8 cellular contexts compared by ENCODE assay signal in genomic region chr17:75625813-75626486, GRCh38. TPM values are rescaled to one million over a fixed set of nuclear protein-coding genes. Genes with fewer than 3 reads are reported as not detected.
DNase-seq lines count a peak whose midpoint lies in the region; ATAC-seq and TF ChIP-seq lines count a peak whose summit lies in the region.

No MANE protein-coding gene starts in this region.

- H4K20me1 ChIP-seq in neural cell (ENCODE audit: insufficient read depth), result no peaks in the 10 kb centered on the region

- no peak for TF ChIP-seq POLR2A in Peyer's patch (IDR thresholded peaks at IDR 0.05)

- no peaks in the 10 kb centered on the region for H3K9me2 ChIP-seq in neural cell (ENCODE audit: insufficient read depth, low read length)

- H3K27me3 Mint-ChIP-seq in endothelial cell (ENCODE audit: unreplicated experiment), result peaks cover 11% of the 10 kb centered on the region

- no peak for TF ChIP-seq EP300 in neural cell (conservative IDR thresholded peaks at IDR 0.05; ENCODE audit: poor library complexity, severe bottlenecking)

- H3K9me3 ChIP-seq in Peyer's patch, result no peaks in the 10 kb centered on the region
- H3K9me3 ChIP-seq in neural cell (ENCODE audit: low read length), result no peaks in the 10 kb centered on the region

- TF ChIP-seq CTCF in GM10266 (IDR thresholded peaks at IDR 0.05; ENCODE audit: control insufficient read depth, insufficient read depth, low read depth, missing control alignments), result peak; percentile 49
- TF ChIP-seq CTCF in Peyer's patch (IDR thresholded peaks at IDR 0.05), result peak in 4 of 6 experiments; percentile 33 to 54 (median 51)
- TF ChIP-seq CTCF in endothelial cell (IDR thresholded peaks at IDR 0.05; ENCODE audit: unreplicated experiment), result peak; percentile 48
- TF ChIP-seq CTCF in neural cell (IDR thresholded peaks at IDR 0.05; ENCODE audit: poor library complexity, severe bottlenecking), result peak; percentile 55
- no peak for TF ChIP-seq CTCF in omental fat pad (IDR thresholded peaks at IDR 0.05)

- H3K4me1 ChIP-seq in Peyer's patch, result no peaks in the 10 kb centered on the region

- H3K27ac ChIP-seq in Peyer's patch, result no peak overlapping the region
- no peak overlapping the region for H3K27ac ChIP-seq in neural cell (ENCODE audit: low read length)

- H3K9me3 Mint-ChIP-seq in endothelial cell (ENCODE audit: unreplicated experiment), result no peaks in the 10 kb centered on the region

- DNase-seq in 8988T (peak; percentile 78), GM10266 (ENCODE audit: extremely low spot score) (peak; percentile 72), Peyer's patch (no peak), endothelial cell (ENCODE audit: low spot score) (peak; percentile 67), omental fat pad (ENCODE audit: low spot score) (no peak)

- no peak overlapping the region for H3K4me3 Mint-ChIP-seq in endothelial cell (ENCODE audit: unreplicated experiment)

- H3F3A ChIP-seq in neural cell (ENCODE audit: insufficient read depth, low read length, poor library complexity, severe bottlenecking), result no peaks in the 10 kb centered on the region

- no peak overlapping the region for H2AFZ ChIP-seq in neural cell (ENCODE audit: low read depth, low read length)

- no peaks in the 10 kb centered on the region for H3K79me2 ChIP-seq in neural cell (replicated peaks; ENCODE audit: insufficient read depth, low read length)

- H3K9ac ChIP-seq in neural cell (ENCODE audit: low read length), result no peak overlapping the region

- no peak for TF ChIP-seq RAD21 in neural cell (conservative IDR thresholded peaks at IDR 0.05)

- H3K36me3 Mint-ChIP-seq in endothelial cell (ENCODE audit: low read depth, unreplicated experiment), result peaks cover 10% of the 10 kb centered on the region

- no peaks in the 10 kb centered on the region for H3K27me3 ChIP-seq in Peyer's patch
- H3K27me3 ChIP-seq in neural cell (ENCODE audit: insufficient read depth, low read depth, low read length), result no peaks in the 10 kb centered on the region

- H3K4me1 Mint-ChIP-seq in endothelial cell (ENCODE audit: unreplicated experiment), result no peaks in the 10 kb centered on the region

- ATAC-seq in HG02588 (IDR thresholded peaks at IDR 0.05; ENCODE audit: unreplicated experiment) (no peak), omental fat pad (ENCODE audit: low FRiP score) (no peak), GM18868 (IDR thresholded peaks at IDR 0.05; ENCODE audit: unreplicated experiment) (no peak)

- H3K4me2 ChIP-seq in neural cell (ENCODE audit: low read length), result no peak overlapping the region

- H3K27ac Mint-ChIP-seq in endothelial cell (ENCODE audit: unreplicated experiment), result no peak overlapping the region

- H3K36me3 ChIP-seq in Peyer's patch (peaks cover 0 to 67% (median 0%) of the 10 kb centered on the region in 3 donors), neural cell (ENCODE audit: insufficient read depth, low read length) (no peaks in the 10 kb centered on the region)

- no peak overlapping the region for H3K4me3 ChIP-seq in Peyer's patch
- no peak overlapping the region for H3K4me3 ChIP-seq in neural cell (ENCODE audit: low read length)

TF ChIP-seq in neural cell, 6 proteins besides CTCF, POLR2A, EP300 and RAD21:
- TF ChIP-seq POLR2AphosphoS5 (IDR thresholded peaks at IDR 0.05), result no peak
- TF ChIP-seq EZH2 (IDR thresholded peaks at IDR 0.05; ENCODE audit: borderline replicate concordance, insufficient read depth, low read length, poor library complexity, severe bottlenecking), result no peak
- TF ChIP-seq SMC3 (conservative IDR thresholded peaks at IDR 0.05; ENCODE audit: poor library complexity), result no peak
- no peak for TF ChIP-seq REST (IDR thresholded peaks at IDR 0.05; ENCODE audit: borderline replicate concordance)
- no peak for TF ChIP-seq MXI1 (conservative IDR thresholded peaks at IDR 0.05; ENCODE audit: poor library complexity, severe bottlenecking)
- TF ChIP-seq TAF1 (IDR thresholded peaks at IDR 0.05; ENCODE audit: low read depth), result no peak

RNA-seq across cellular contexts. Expression of gene SMIM5, which starts 7.3 kb away (rescaled TPM):
- total RNA-seq in Peyer's patch (100 to 1,000 TPM in 1 of 4 donors, 10 to 100 TPM in 2, not detected in 1; 68.8 to 161 (median 97.1) TPM), endothelial cell (ENCODE audit: unreplicated experiment) (1.1 TPM), omental fat pad (1 to 10 TPM in 2 of 4 donors, under 1 TPM in 2; 0.31 to 2.0 (median 1.0) TPM)
- 0.59 TPM in 1 of 2 replicates, not detected in the other for polyA plus RNA-seq in neural cell
- polyA minus RNA-seq in neural cell, result not detected in 2 replicates

RNA-seq across cellular contexts. Expression of gene MYO15B, which starts 38.4 kb away (rescaled TPM):
- total RNA-seq in Peyer's patch, result 1,000 to 10,000 TPM in 3 of 4 donors, 100 to 1,000 TPM in 1; 552 to 2,671 (median 1,951) TPM
- total RNA-seq in endothelial cell (ENCODE audit: unreplicated experiment), result 224 TPM
- polyA plus RNA-seq in neural cell, result 2.4 and 7.2 TPM in 2 replicates
- 1.9 TPM in 1 of 2 replicates, not detected in the other for polyA minus RNA-seq in neural cell
- total RNA-seq in omental fat pad, result 100 to 1,000 TPM in 1 of 4 donors, 10 to 100 TPM in 3; 58.4 to 187 (median 74.3) TPM

RNA-seq across cellular contexts. Expression of gene RECQL5, which starts 41.0 kb away (rescaled TPM):
- 10 to 100 TPM; 26.3 to 85.0 (median 44.1) TPM for total RNA-seq in Peyer's patch
- total RNA-seq in endothelial cell (ENCODE audit: unreplicated experiment), result 40.2 TPM
- 9.6 and 15.7 TPM in 2 replicates for polyA plus RNA-seq in neural cell
- 10.8 and 19.7 TPM in 2 replicates for polyA minus RNA-seq in neural cell
- 10 to 100 TPM; 10.9 to 20.6 (median 13.3) TPM for total RNA-seq in omental fat pad

RNA-seq across cellular contexts. Expression of gene SAP30BP, which starts 41.2 kb away (rescaled TPM):
- 100 to 1,000 TPM in 2 of 4 donors, 10 to 100 TPM in 2; 65.3 to 117 (median 101) TPM for total RNA-seq in Peyer's patch
- total RNA-seq in endothelial cell (ENCODE audit: unreplicated experiment), result 125 TPM
- polyA plus RNA-seq in neural cell, result 129 and 156 TPM in 2 replicates
- polyA minus RNA-seq in neural cell, result 67.3 and 80.3 TPM in 2 replicates
- total RNA-seq in omental fat pad, result 100 to 1,000 TPM in 1 of 4 donors, 10 to 100 TPM in 3; 52.9 to 105 (median 68.8) TPM

Comparison
In these comparisons a context has a peak if more than half of its experiments do, and no peak if none do; other contexts are left out.
1. DNase-seq: peak in 8988T (single experiment), GM10266 (single experiment) and endothelial cell (single experiment); none in Peyer's patch (0 of 3) and omental fat pad (single experiment).
2. CTCF ChIP-seq: peak in GM10266 (single experiment), Peyer's patch (4 of 6), endothelial cell (single experiment) and neural cell (single experiment); none in omental fat pad (0 of 3).